17 cellular contexts compared by ENCODE assay signal in genomic region chr2:144401036-144401435, GRCh38.
A peak's percentile ranks its signal among the peaks of the same experiment; 100 is the strongest.
DNase-seq lines count a peak whose midpoint lies in the region; ATAC-seq and TF ChIP-seq lines count a peak whose summit lies in the region.
"Had no signal": no experiment of that assay in that cellular context is flagged by ENCODE, and none has a peak within 500 bp of the region (broad histone marks: within the 10 kb centered on the region; RNA-seq: fewer than 3 reads in every experiment).

No MANE protein-coding gene starts in this region.

- H4K91ac ChIP-seq in mesenchymal stem cell (ENCODE audit: low read length), result no peak overlapping the region

- H3K9me3 Mint-ChIP-seq in MCF 10A (ENCODE audit: unreplicated experiment), result no peaks in the 10 kb centered on the region

- no peak overlapping the region for H3K27ac Mint-ChIP-seq in MCF 10A (ENCODE audit: low read depth, unreplicated experiment)
- H3K27ac Mint-ChIP-seq: CD4-positive, CD25-positive, alpha-beta regulatory T cell had no signal

- H3K4ac ChIP-seq in mesenchymal stem cell (ENCODE audit: low read depth in 1 of 2, low read length in 2 of 2), result no peak overlapping the region

- no peak overlapping the region for H3K4me3 ChIP-seq in mesenchymal stem cell (ENCODE audit: insufficient read depth in 1 of 2, low read depth in 1 of 2, low read length in 2 of 2)

- no peak overlapping the region for H2BK12ac ChIP-seq in mesenchymal stem cell (ENCODE audit: low read length in 2 of 2)

- H3K9ac ChIP-seq in mesenchymal stem cell (ENCODE audit: low read length), result no peak overlapping the region

- H4K8ac ChIP-seq in mesenchymal stem cell (ENCODE audit: low read length), result no peak overlapping the region

- peaks cover 6% of the 10 kb centered on the region for H3K4me1 ChIP-seq in mesenchymal stem cell (ENCODE audit: control insufficient read depth, insufficient read depth, low read depth, low read length)
- H3K4me1 ChIP-seq: BE2C had no signal

- H3K36me3 ChIP-seq in mesenchymal stem cell (ENCODE audit: control insufficient read depth in 1 of 2, insufficient read depth in 2 of 2, low read depth in 1 of 2, low read length in 2 of 2), result peaks cover 6 to 92% of the 10 kb centered on the region in 2 experiments

- CTCF ChIA-PET in MCF 10A (lab: Yijun Ruan, JAX), result no interaction called here

- POLR2A ChIA-PET in MCF 10A (lab: Yijun Ruan, JAX), result no interaction called here

- H3K14ac ChIP-seq in mesenchymal stem cell (ENCODE audit: low read length in 2 of 2), result no peak overlapping the region

- no peak overlapping the region for H2BK5ac ChIP-seq in mesenchymal stem cell (ENCODE audit: low read depth, low read length, poor library complexity, severe bottlenecking)

- H3K27me3 ChIP-seq in mesenchymal stem cell (ENCODE audit: control insufficient read depth in 1 of 2, insufficient read depth in 1 of 2, low read length in 2 of 2), result no peaks in the 10 kb centered on the region
- H3K27me3 ChIP-seq: BE2C had no signal

- H2AK5ac ChIP-seq in mesenchymal stem cell (ENCODE audit: low read length, severe bottlenecking), result peak overlapping the region; percentile 75

- H3K4me2 ChIP-seq in mesenchymal stem cell (ENCODE audit: low read length, poor library complexity, severe bottlenecking), result no peak overlapping the region

- H2BK15ac ChIP-seq in mesenchymal stem cell (ENCODE audit: low read depth, poor library complexity, severe bottlenecking), result no peak overlapping the region

- H2BK120ac ChIP-seq in mesenchymal stem cell (ENCODE audit: low read depth, low read length), result no peak overlapping the region

- H3K79me1 ChIP-seq in mesenchymal stem cell (replicated peaks; ENCODE audit: low read length, poor library complexity, severe bottlenecking), result peaks cover 13% of the 10 kb centered on the region

- BruUV-seq in MCF 10A (replicated peaks; lab: Mats Ljungman, UMichigan), result no TSS peak

- no peak overlapping the region for H3K23ac ChIP-seq in mesenchymal stem cell (ENCODE audit: low read length in 2 of 2)

- no peak overlapping the region for H3K4me3 Mint-ChIP-seq in MCF 10A (ENCODE audit: unreplicated experiment)
- H3K4me3 Mint-ChIP-seq: CD4-positive, CD25-positive, alpha-beta regulatory T cell had no signal

- H3K36me3 Mint-ChIP-seq in MCF 10A (ENCODE audit: insufficient read depth, unreplicated experiment), result peaks cover 67% of the 10 kb centered on the region
- H3K36me3 Mint-ChIP-seq: CD4-positive, CD25-positive, alpha-beta regulatory T cell had no signal

- no peaks in the 10 kb centered on the region for H3K9me3 ChIP-seq in mesenchymal stem cell (ENCODE audit: control insufficient read depth, low read length)
- H3K9me3 ChIP-seq: BE2C had no signal

- H3K18ac ChIP-seq in mesenchymal stem cell (ENCODE audit: low read depth in 1 of 2, low read length in 2 of 2), result no peak overlapping the region

- H3K27ac ChIP-seq in angular gyrus (ENCODE audit: low read depth, low read length) (peak overlapping the region; percentile 61), mesenchymal stem cell (ENCODE audit: low read length, poor library complexity, severe bottlenecking) (no peak overlapping the region)

- intact Hi-C loops in MCF 10A (cut with micrococcal nuclease), result no loop called here

- ATAC-seq in GM18870 (IDR thresholded peaks at IDR 0.05; ENCODE audit: unreplicated experiment), result no peak
- ATAC-seq: HCT116, Right ventricle myocardium inferior had no signal

- WGBS in mesenchymal stem cell, result 98% methylated on average over 3 of the region's 3 CpGs

- TF ChIP-seq CTCF in MCF 10A (IDR thresholded peaks at IDR 0.05; ENCODE audit: unreplicated experiment), result no peak

- H2AFZ ChIP-seq in mesenchymal stem cell (ENCODE audit: low read depth, low read length), result no peak overlapping the region

- H3K4me1 Mint-ChIP-seq in MCF 10A (ENCODE audit: insufficient read depth, unreplicated experiment), result no peaks in the 10 kb centered on the region
- H3K4me1 Mint-ChIP-seq: CD4-positive, CD25-positive, alpha-beta regulatory T cell had no signal

- H3K27me3 Mint-ChIP-seq in MCF 10A (ENCODE audit: insufficient read depth, unreplicated experiment), result no peaks in the 10 kb centered on the region

- peak; percentile 17 for DNase-seq in NAMALWA (ENCODE audit: low spot score)
- DNase-seq in mesenchymal stem cell, result no peak
- peak; percentile 37 for DNase-seq in superior temporal gyrus (ENCODE audit: extremely low spot score)
- DNase-seq in SW480 (ENCODE audit: low spot score), result no peak
- no peak for DNase-seq in MCF 10A (ENCODE audit: unreplicated experiment)
- DNase-seq: BE2C; CD4-positive, CD25-positive, alpha-beta regulatory T cell; DMS79; GOT3; KBM-7; NCI-H1105 treated with DMSO at 0.1 percent for 48 hours; NCI-H2029 treated with DMSO at 0.1 percent for 48 hours; NCI-H524 treated with DMSO at 0.1 percent for 48 hours had no signal

Comparison
In these comparisons a context has a peak if more than half of its experiments do, and no peak if none do; other contexts are left out.
1. DNase-seq: peak in NAMALWA (single experiment) and superior temporal gyrus (single experiment); none in mesenchymal stem cell (single experiment), SW480 (single experiment) and MCF 10A (single experiment).